In genomic region chrX:72115380-72115779, GRCh38 we compare ENCODE assay signal across 2 cellular contexts.
TF ChIP-seq lines count a peak whose summit lies in the region.

No MANE protein-coding gene starts in this region.

TF ChIP-seq in HEK293T, 16 proteins besides CTCF, POLR2A, EP300 and RAD21 (continued from another document):
- peak; percentile 71 for TF ChIP-seq PKNOX1 (IDR thresholded peaks at IDR 0.05)

TF ChIP-seq in SK-N-SH treated with all-trans-retinoic acid at 6 μM for 48 hours, 23 proteins besides CTCF, POLR2A, EP300 and RAD21 (continued from another document):
- TF ChIP-seq POU6F1 (CRISPR knock-in tag; IDR thresholded peaks at IDR 0.05; ENCODE audit: borderline replicate concordance, low read depth) (no peak), ZNF565 (CRISPR knock-in tag; conservative IDR thresholded peaks at IDR 0.05; ENCODE audit: low read depth) (no peak), RARB (CRISPR knock-in tag; IDR thresholded peaks at IDR 0.05) (no peak), TSHZ2 (CRISPR knock-in tag; IDR thresholded peaks at IDR 0.05) (peak; percentile 42; the same call in 1 of the 2 replicates), ZFP3 (CRISPR knock-in tag; IDR thresholded peaks at IDR 0.05) (no peak), ISL1 (CRISPR knock-in tag; IDR thresholded peaks at IDR 0.05) (peak; percentile 88), ESRRG (CRISPR knock-in tag; IDR thresholded peaks at IDR 0.05) (no peak)
